ENCODE assay signal across 16 cellular contexts in the genomic region with DNA sequence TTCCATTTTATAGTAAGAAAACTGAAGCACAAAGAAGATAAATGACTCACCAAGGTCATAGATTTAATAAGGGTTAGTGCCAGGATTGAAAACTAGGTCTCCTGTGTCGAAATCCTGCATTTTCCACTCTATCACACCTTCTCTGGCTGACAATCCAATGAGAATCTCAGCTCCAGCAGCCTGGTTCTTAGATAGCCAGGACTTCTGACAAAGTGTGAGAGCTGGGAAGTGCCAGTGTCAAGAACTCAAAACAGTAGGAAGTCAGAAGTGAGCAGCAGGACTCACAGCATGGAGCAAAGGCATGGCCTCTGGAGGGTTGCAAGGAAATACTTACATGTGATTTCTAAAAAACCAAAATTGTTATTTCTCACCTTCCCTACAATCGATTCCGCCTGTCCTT. TPM values are rescaled to one million over a fixed set of nuclear protein-coding genes. Genes with fewer than 3 reads are reported as not detected.
A peak's percentile ranks its signal among the peaks of the same experiment; 100 is the strongest.
DNase-seq lines count a peak whose midpoint lies in the region; ATAC-seq and TF ChIP-seq lines count a peak whose summit lies in the region.
"Had no signal": no experiment of that assay in that cellular context is flagged by ENCODE, and none has a peak within 500 bp of the region (broad histone marks: within the 10 kb centered on the region; RNA-seq: fewer than 3 reads in every experiment).

No MANE protein-coding gene starts in this region.

- ATAC-seq in GM21360 (IDR thresholded peaks at IDR 0.05; ENCODE audit: unreplicated experiment), result no peak
- no peak for ATAC-seq in GM21825 (IDR thresholded peaks at IDR 0.05; ENCODE audit: unreplicated experiment)
- ATAC-seq: HepG2 had no signal

- no peaks in the 10 kb centered on the region for H3K27me3 Mint-ChIP-seq in MCF 10A (ENCODE audit: insufficient read depth, unreplicated experiment)
- H3K27me3 Mint-ChIP-seq in immature natural killer cell (ENCODE audit: low read depth in 3 of 3), result peaks cover 0 to 8% (median 2%) of the 10 kb centered on the region in 3 donors

- intact Hi-C loops in MCF 10A (cut with micrococcal nuclease), result no loop called here
- intact Hi-C loops in breast epithelium (cut with DNase I; ENCODE audit: low total_unique reads), result no loop called here

- POLR2A ChIA-PET in MCF 10A (lab: Yijun Ruan, JAX), result interaction anchor here (0.6 to 1.5 kb wide), 5 partner anchors 10 to 972 kb away, joined by 3 to 14 read pairs (median 5); no protein-coding TSS in a partner anchor

- H3K4me1 Mint-ChIP-seq in MCF 10A (ENCODE audit: insufficient read depth, unreplicated experiment), result peaks cover 16% of the 10 kb centered on the region
- no peaks in the 10 kb centered on the region for H3K4me1 Mint-ChIP-seq in immature natural killer cell
- H3K4me1 Mint-ChIP-seq: CD4-positive, CD25-positive, alpha-beta regulatory T cell had no signal

- H3K9me3 Mint-ChIP-seq in MCF 10A (ENCODE audit: unreplicated experiment) (peaks cover 5% of the 10 kb centered on the region), immature natural killer cell (peaks cover 0 to 1% (median 0%) of the 10 kb centered on the region in 6 donors)

- no peaks in the 10 kb centered on the region for H3K9me3 ChIP-seq in breast epithelium

- no peak overlapping the region for H3K4me3 ChIP-seq in breast epithelium
- H3K4me3 ChIP-seq: BLaER1 treated with 17β-estradiol and CSF1 and Interleukin-3, amounts not matched to agents 10 nM and 100 nM; GM23248 had no signal

- DNase-seq in MCF 10A (ENCODE audit: unreplicated experiment) (peak; percentile 41), breast epithelium (ENCODE audit: low spot score in 2 of 2) (no peak), NCI-H226 (peak; percentile 12), amniotic epithelial cell (ENCODE audit: low read depth) (peak; percentile 44), iPS-NIHi7 (ENCODE audit: extremely low spot score) (peak; percentile 25), immature natural killer cell (no peak)
- DNase-seq: ACHN; CD4-positive, CD25-positive, alpha-beta regulatory T cell; DMS79 treated with DMSO at 0.1 percent for 48 hours; EL; GM23248; H7 had no signal

- H3K4me3 Mint-ChIP-seq in MCF 10A (ENCODE audit: unreplicated experiment) (no peak overlapping the region), immature natural killer cell (no peak overlapping the region)
- H3K4me3 Mint-ChIP-seq: CD4-positive, CD25-positive, alpha-beta regulatory T cell had no signal

- no peaks in the 10 kb centered on the region for H3K27me3 ChIP-seq in breast epithelium
- H3K27me3 ChIP-seq: BLaER1 treated with 17β-estradiol and CSF1 and Interleukin-3, amounts not matched to agents 10 nM and 100 nM had no signal

- TF ChIP-seq POLR2A in breast epithelium (IDR thresholded peaks at IDR 0.05), result no peak

- no peaks in the 10 kb centered on the region for H3K4me1 ChIP-seq in breast epithelium
- H3K4me1 ChIP-seq: BLaER1 treated with 17β-estradiol and CSF1 and Interleukin-3, amounts not matched to agents 10 nM and 100 nM had no signal

- H3K27ac ChIP-seq in breast epithelium, result no peak overlapping the region
- H3K27ac ChIP-seq: BLaER1 treated with 17β-estradiol and CSF1 and Interleukin-3, amounts not matched to agents 10 nM and 100 nM; GM23248 had no signal

- BruUV-seq in MCF 10A (replicated peaks; lab: Mats Ljungman, UMichigan), result no TSS peak

- H3K27ac Mint-ChIP-seq in MCF 10A (ENCODE audit: low read depth, unreplicated experiment), result no peak overlapping the region
- no peak overlapping the region for H3K27ac Mint-ChIP-seq in immature natural killer cell
- H3K27ac Mint-ChIP-seq: CD4-positive, CD25-positive, alpha-beta regulatory T cell had no signal

- no peaks in the 10 kb centered on the region for H3K36me3 ChIP-seq in breast epithelium
- H3K36me3 ChIP-seq: BLaER1 treated with 17β-estradiol and CSF1 and Interleukin-3, amounts not matched to agents 10 nM and 100 nM had no signal

- H3K36me3 Mint-ChIP-seq in MCF 10A (ENCODE audit: insufficient read depth, unreplicated experiment) (no peaks in the 10 kb centered on the region), immature natural killer cell (no peaks in the 10 kb centered on the region)
- H3K36me3 Mint-ChIP-seq: CD4-positive, CD25-positive, alpha-beta regulatory T cell had no signal

- CTCF ChIA-PET in MCF 10A (lab: Yijun Ruan, JAX), result interaction anchor here (0.5 to 1.0 kb wide), 4 partner anchors 39 to 991 kb away, joined by 3 to 5 read pairs (median 3); no protein-coding TSS in a partner anchor

- no peak for TF ChIP-seq CTCF in MCF 10A (IDR thresholded peaks at IDR 0.05; ENCODE audit: unreplicated experiment)
- TF ChIP-seq CTCF in breast epithelium (IDR thresholded peaks at IDR 0.05), result no peak

RNA-seq across cellular contexts. Expression of a gene that starts 24.3 kb away (rescaled TPM):
- total RNA-seq in MCF 10A (2022), result 15.6 and 15.8 TPM in 2 replicates
- total RNA-seq in breast epithelium, result 100 to 1,000 TPM in 1 of 3 donors, 10 to 100 TPM in 2; 59.7 to 117 (median 65.9) TPM
- 1 to 10 TPM in 1 of 3 donors, under 1 TPM in 2; 0.31 to 1.1 (median 0.47) TPM for polyA plus RNA-seq in immature natural killer cell
- total RNA-seq: HepG2 had no signal
- polyA plus RNA-seq: HepG2 had no signal

Comparison
In these comparisons a context has a peak if more than half of its experiments do, and no peak if none do; other contexts are left out.
1. DNase-seq: peak in MCF 10A (single experiment), NCI-H226 (single experiment), amniotic epithelial cell (single experiment) and iPS-NIHi7 (single experiment); none in breast epithelium (0 of 2) and immature natural killer cell (0 of 3).